Comparison of ENCODE assay signal across 8 cellular contexts in the genomic region with DNA sequence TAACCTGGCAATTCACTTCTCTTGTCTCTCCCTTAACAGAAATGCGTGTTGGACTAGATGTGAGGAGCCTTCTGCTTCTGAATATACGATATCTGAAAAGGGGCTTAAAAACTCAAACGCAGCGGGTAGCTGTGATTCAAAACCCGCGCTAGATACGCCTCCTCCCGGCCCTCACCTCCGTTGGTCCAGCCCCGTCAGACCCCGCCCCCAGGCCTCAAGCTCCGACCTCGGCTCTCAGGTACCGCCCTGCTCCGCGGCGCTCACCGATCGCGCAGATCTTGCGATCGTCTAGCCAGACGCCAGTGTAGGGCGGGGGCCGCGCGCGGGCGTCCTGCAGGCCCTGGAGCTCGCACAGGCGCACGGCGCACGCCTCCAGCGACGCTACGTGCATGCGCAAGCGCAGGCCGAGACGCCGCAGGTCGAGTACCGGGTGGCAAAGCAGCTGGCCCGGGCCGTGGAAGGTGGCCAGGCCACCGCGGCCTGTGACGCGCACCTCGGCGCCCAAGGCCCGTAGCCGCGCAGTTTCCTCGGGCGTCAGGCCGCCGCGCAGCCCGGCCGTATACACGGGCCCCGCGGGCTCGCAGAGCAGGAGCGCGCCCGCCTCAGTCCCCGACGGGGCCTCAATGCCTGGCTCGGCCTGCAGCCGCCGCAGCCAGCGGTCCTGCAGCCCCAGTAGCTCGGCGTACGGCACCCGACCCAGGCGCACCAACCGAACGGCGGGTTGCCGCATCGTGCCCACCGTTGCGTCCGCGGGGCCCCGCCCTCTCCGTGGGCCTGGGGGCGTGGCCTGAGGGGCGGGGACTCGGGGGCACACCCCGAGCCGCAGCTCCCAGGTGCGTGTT. TPM values are rescaled to one million over a fixed set of nuclear protein-coding genes. Genes with fewer than 3 reads are reported as not detected.
DNase-seq lines count a peak whose midpoint lies in the region; ATAC-seq and TF ChIP-seq lines count a peak whose summit lies in the region.

Gene LIPT2 (minus strand): TSS at position 751 of the 842 bp plus-strand sequence. CDS start 21 bp downstream, at position 730.

- H3K9ac ChIP-seq in smooth muscle cell (ENCODE audit: low read depth), result peak within 1 kb of the TSS; percentile 65

- POLR2A ChIA-PET in AG04450 (lab: Yijun Ruan, JAX), result interaction anchor here (0.6 to 1.9 kb wide), 13 partner anchors 13 to 1952 kb away, joined by 3 to 11 read pairs (median 4); partner anchors contain the start of genes EMSY and KCNE3

- peaks cover 0 to 7% (median 3%) of the 10 kb centered on the region in 3 donors for H3K27me3 Mint-ChIP-seq in immature natural killer cell (ENCODE audit: low read depth in 3 of 3)

- H3K27me3 ChIP-seq in AG04450 (ENCODE audit: control insufficient read depth, insufficient read depth, low read length) (no peaks in the 10 kb centered on the region), smooth muscle cell (ENCODE audit: low read depth) (no peaks in the 10 kb centered on the region)

- H3K4me1 Mint-ChIP-seq in immature natural killer cell, result peaks cover 15 to 23% of the 10 kb centered on the region in 2 donors

- peak within 1 kb of the TSS; percentile 74 to 90 (median 86) for H3K27ac Mint-ChIP-seq in immature natural killer cell

- H3K27ac ChIP-seq in AG04450 (ENCODE audit: low read depth, low read length) (no peak within 1 kb of the TSS), smooth muscle cell (ENCODE audit: low read depth) (peak within 1 kb of the TSS; percentile 67)

- H3K4me3 ChIP-seq in AG04450 (ENCODE audit: low read depth, low read length) (peak within 1 kb of the TSS; percentile 70), WI38 (ENCODE audit: low read depth, low read length) (peak within 1 kb of the TSS; percentile 81), cardiac fibroblast (replicated peaks in 1 of 2; ENCODE audit: low read depth in 2 of 2, low read length in 2 of 2) (peak within 1 kb of the TSS; percentile 51 to 70), smooth muscle cell (peak within 1 kb of the TSS; percentile 81)

- CTCF ChIA-PET in AG04450 (lab: Charles Lee), result interaction anchor here (0.6 to 1.4 kb wide), 5 partner anchors 8 to 237 kb away, joined by 3 to 5 read pairs (median 3); no protein-coding TSS in a partner anchor

- H2AFZ ChIP-seq in smooth muscle cell (ENCODE audit: low read depth), result peak within 1 kb of the TSS; percentile 93

- H3K9me3 ChIP-seq in AG04450 (ENCODE audit: control insufficient read depth, insufficient read depth, low read length) (no peaks in the 10 kb centered on the region), smooth muscle cell (replicated peaks; ENCODE audit: low read depth) (no peaks in the 10 kb centered on the region)

- peak within 1 kb of the TSS; percentile 81 to 87 (median 85) for H3K4me3 Mint-ChIP-seq in immature natural killer cell

- no peaks in the 10 kb centered on the region for H3K4me1 ChIP-seq in smooth muscle cell (ENCODE audit: low read depth)

- H3K36me3 Mint-ChIP-seq in immature natural killer cell, result peaks cover 7 to 10% (median 8%) of the 10 kb centered on the region in 3 donors

- WGBS in smooth muscle cell (ENCODE audit: low lambda C conversion rate), result under 1% methylated on average over 76 of the region's 97 CpGs

- H3K4me2 ChIP-seq in smooth muscle cell, result peak within 1 kb of the TSS; percentile 81

- no peaks in the 10 kb centered on the region for H3F3A ChIP-seq in smooth muscle cell (ENCODE audit: low read depth)

- H3K36me3 ChIP-seq in smooth muscle cell (ENCODE audit: low read depth), result no peaks in the 10 kb centered on the region

- TF ChIP-seq CTCF in AG04450 (IDR thresholded peaks at IDR 0.05; ENCODE audit: low read depth, low read length) (no peak), WI38 (IDR thresholded peaks at IDR 0.05; ENCODE audit: low read depth, low read length) (no peak), cardiac fibroblast (IDR thresholded peaks at IDR 0.05; ENCODE audit: low read depth, low read length) (no peak), smooth muscle cell (IDR thresholded peaks at IDR 0.05; ENCODE audit: borderline replicate concordance, insufficient read depth, poor library complexity, severe bottlenecking) (no peak)

- H3K9me3 Mint-ChIP-seq in immature natural killer cell, result no peaks in the 10 kb centered on the region

- peak; percentile 96 for ATAC-seq in GM18907 (IDR thresholded peaks at IDR 0.05; ENCODE audit: unreplicated experiment)
- ATAC-seq in HG03139 (IDR thresholded peaks at IDR 0.05; ENCODE audit: unreplicated experiment), result peak; percentile 96

- DNase-seq in AG04450 (ENCODE audit: low read depth, low spot score), result peak; percentile 87
- DNase-seq in NCI-H2196 treated with DMSO at 0.1 percent for 48 hours (lab: John Stamatoyannopoulos, UW; ENCODE audit: unreplicated experiment), result peak; percentile 96
- DNase-seq in cardiac fibroblast (ENCODE audit: low read depth in 2 of 2), result peak; percentile 97 to 98
- DNase-seq in immature natural killer cell, result peak; percentile 94 to 96 (median 95)
- peak; percentile 63 for DNase-seq in smooth muscle cell (lab: John Stamatoyannopoulos, UW; ENCODE audit: unreplicated experiment)

- no peaks in the 10 kb centered on the region for H3K79me2 ChIP-seq in smooth muscle cell (ENCODE audit: low read depth)

- no peaks in the 10 kb centered on the region for H4K20me1 ChIP-seq in smooth muscle cell (ENCODE audit: low read depth)

RNA-seq across cellular contexts. Expression of gene LIPT2, which starts in this region (rescaled TPM):
- 2.1 TPM in 2 replicates for polyA plus RNA-seq in AG04450 (2011; rRNA removed)
- polyA minus RNA-seq in AG04450 (2011; rRNA and poly(A)+ RNA removed), result 2.0 and 2.3 TPM in 2 replicates
- polyA plus RNA-seq in immature natural killer cell, result 10 to 100 TPM in 1 of 3 donors, 1 to 10 TPM in 2; 6.4 to 13.4 (median 9.7) TPM
- 4.0 and 6.5 TPM in 2 replicates for total RNA-seq in smooth muscle cell
- 9.7 and 10.2 TPM in 2 replicates for polyA plus RNA-seq in smooth muscle cell
